In the genomic region with DNA sequence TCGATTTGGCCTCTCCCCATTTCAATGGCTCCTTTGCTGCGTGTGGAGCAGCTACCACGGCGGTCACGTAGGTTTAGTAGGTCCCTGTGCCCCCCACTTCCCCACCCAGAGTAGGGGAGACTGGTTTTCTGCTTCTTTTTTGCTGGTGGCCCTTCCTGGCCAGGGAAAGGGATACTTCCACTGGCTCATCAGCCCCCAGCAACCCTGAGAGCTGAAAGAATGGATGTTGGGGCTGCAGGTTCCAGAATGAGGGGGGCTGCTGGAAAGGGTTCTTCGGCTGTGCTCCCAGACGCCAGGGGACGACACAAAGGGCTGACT, we compare ENCODE assay signal across 10 cellular contexts.
DNase-seq lines count a peak whose midpoint lies in the region; ATAC-seq and TF ChIP-seq lines count a peak whose summit lies in the region.
"Had no signal": no experiment of that assay in that cellular context is flagged by ENCODE, and none has a peak within 500 bp of the region (broad histone marks: within the 10 kb centered on the region; RNA-seq: fewer than 3 reads in every experiment).

No MANE protein-coding gene starts in this region.

- no peak for TF ChIP-seq CTCF in 22Rv1 (IDR thresholded peaks at IDR 0.05)
- 0 out of 2 replicates have a peak, but pooled peaks have one; percentile 36 for TF ChIP-seq CTCF in HEK293 (tag by site-specific recombination; IDR thresholded peaks at IDR 0.05)
- no peak for TF ChIP-seq CTCF in MCF 10A (IDR thresholded peaks at IDR 0.05; ENCODE audit: unreplicated experiment)
- no peak for TF ChIP-seq CTCF in MM.1S (IDR thresholded peaks at IDR 0.05; ENCODE audit: low read length)

- peaks cover 34% of the 10 kb centered on the region for H3F3A ChIP-seq in MM.1S (ENCODE audit: insufficient read depth, low read length)

- H3K36me3 Mint-ChIP-seq in MCF 10A (ENCODE audit: insufficient read depth, unreplicated experiment): peaks cover 36% of the 10 kb centered on the region

- no peaks in the 10 kb centered on the region for H4K20me1 ChIP-seq in MM.1S (ENCODE audit: insufficient read depth, low read length)

- no TSS peak for BruUV-seq in MCF 10A (replicated peaks; lab: Mats Ljungman, UMichigan)

- peak overlapping the region; percentile 98 for H3K27ac Mint-ChIP-seq in MCF 10A (ENCODE audit: low read depth, unreplicated experiment)

- H3K79me2 ChIP-seq in MM.1S (ENCODE audit: low read length): peaks cover 60% of the 10 kb centered on the region

- CTCF ChIA-PET in HEK293 (lab: Yijun Ruan, JAX) (interaction anchor here (3.1 kb wide), 1 partner anchor 49 kb away, joined by 15 read pairs; no protein-coding TSS in a partner anchor), MCF 10A (lab: Yijun Ruan, JAX) (interaction anchor here (0.6 to 6.9 kb wide), 7 partner anchors 11 to 1235 kb away, joined by 3 to 47 read pairs (median 4); no protein-coding TSS in a partner anchor)

- DNase-seq in MCF 10A (ENCODE audit: unreplicated experiment) (no peak), MM.1S (no peak), NCI-H774 (lab: John Stamatoyannopoulos, UW) (no peak), NCI-H1417 (lab: John Stamatoyannopoulos, UW) (no peak)
- DNase-seq: DMS79, NCI-H2227 treated with DMSO at 0.1 percent for 48 hours had no signal

- intact Hi-C loops in MCF 10A (cut with micrococcal nuclease): loop anchor here (1.0 kb wide), 1 partner anchor 9 kb away; no protein-coding TSS in a partner anchor

- no peaks in the 10 kb centered on the region for H3K9me2 ChIP-seq in MM.1S (replicated peaks; ENCODE audit: insufficient read depth, low read length)

- peaks cover 28% of the 10 kb centered on the region for H3K4me1 Mint-ChIP-seq in MCF 10A (ENCODE audit: insufficient read depth, unreplicated experiment)

- H3K4me1 ChIP-seq in HEK293 (ENCODE audit: control insufficient read depth, insufficient read depth, low read length) (peaks cover 16% of the 10 kb centered on the region), mucosa of stomach (ENCODE audit: control insufficient read depth, insufficient read depth, low read length) (peaks cover 76% of the 10 kb centered on the region), MM.1S (ENCODE audit: low read length) (peaks cover 42% of the 10 kb centered on the region)

- H3K4me3 ChIP-seq in HEK293 (ENCODE audit: low read depth, low read length): no peak overlapping the region
- H3K4me3 ChIP-seq in mucosa of stomach (ENCODE audit: low read length): peak overlapping the region; percentile 71
- H3K4me3 ChIP-seq in MM.1S (ENCODE audit: low read length): no peak overlapping the region

- H2AFZ ChIP-seq in MM.1S (ENCODE audit: low read length): no peak overlapping the region

- H3K36me3 ChIP-seq in HEK293 (ENCODE audit: control insufficient read depth in 2 of 2, insufficient read depth in 1 of 2, low read length in 2 of 2) (no peaks in the 10 kb centered on the region), mucosa of stomach (ENCODE audit: control insufficient read depth, insufficient read depth, low read length) (peaks cover 3% of the 10 kb centered on the region), MM.1S (replicated peaks; ENCODE audit: insufficient read depth, low read length) (no peaks in the 10 kb centered on the region)

- H3K9me3 ChIP-seq in HEK293 (ENCODE audit: control insufficient read depth, insufficient read depth, low read depth, low read length): no peaks in the 10 kb centered on the region
- H3K9me3 ChIP-seq in mucosa of stomach (ENCODE audit: control insufficient read depth, low read length): no peaks in the 10 kb centered on the region
- H3K9me3 ChIP-seq in MM.1S (replicated peaks; ENCODE audit: insufficient read depth, low read length): no peaks in the 10 kb centered on the region

- POLR2A ChIA-PET in HEK293 (lab: Yijun Ruan, JAX) (interaction anchor here (1.7 to 6.2 kb wide), 3 partner anchors 14 to 19 kb away, joined by 5 to 42 read pairs (median 30); no protein-coding TSS in a partner anchor), MCF 10A (lab: Yijun Ruan, JAX) (interaction anchor here (1.1 to 25.5 kb wide), 9 partner anchors 11 to 586 kb away, joined by 3 to 1278 read pairs (median 160); partner anchors contain the start of gene GTSE1)

- H3K4me2 ChIP-seq in MM.1S (ENCODE audit: low read depth, low read length): no peak overlapping the region

- H3K4me3 Mint-ChIP-seq in MCF 10A (ENCODE audit: unreplicated experiment): peak overlapping the region; percentile 81

- H3K9me3 Mint-ChIP-seq in MCF 10A (ENCODE audit: unreplicated experiment): no peaks in the 10 kb centered on the region

- ATAC-seq in GM19397 (IDR thresholded peaks at IDR 0.05; ENCODE audit: unreplicated experiment): no peak

- H3K27me3 ChIP-seq in mucosa of stomach (ENCODE audit: control insufficient read depth, insufficient read depth, low read length) (no peaks in the 10 kb centered on the region), MM.1S (replicated peaks; ENCODE audit: insufficient read depth, low read length) (no peaks in the 10 kb centered on the region)

- H3K9ac ChIP-seq in mucosa of stomach (ENCODE audit: low read length) (peak overlapping the region; percentile 80), MM.1S (ENCODE audit: low read length) (no peak overlapping the region)

- no peaks in the 10 kb centered on the region for H3K27me3 Mint-ChIP-seq in MCF 10A (ENCODE audit: insufficient read depth, unreplicated experiment)

- H3K27ac ChIP-seq in 22Rv1 (peak overlapping the region; percentile 100), HEK293 (ENCODE audit: extremely low read depth, low read depth, low read length) (no peak overlapping the region), MM.1S (ENCODE audit: low read length) (no peak overlapping the region)

TF ChIP-seq in HEK293, 187 proteins besides CTCF, POLR2A, EP300 and RAD21:
- 0 out of 2 replicates have a peak, but pooled peaks have one; percentile 17 for TF ChIP-seq ZBTB48 (tag by site-specific recombination; IDR thresholded peaks at IDR 0.05)
- TF ChIP-seq GLIS2 (tag by site-specific recombination; IDR thresholded peaks at IDR 0.05): peak; percentile 46; the same call in 1 of the 2 replicates
- TF ChIP-seq, protein P1, sequence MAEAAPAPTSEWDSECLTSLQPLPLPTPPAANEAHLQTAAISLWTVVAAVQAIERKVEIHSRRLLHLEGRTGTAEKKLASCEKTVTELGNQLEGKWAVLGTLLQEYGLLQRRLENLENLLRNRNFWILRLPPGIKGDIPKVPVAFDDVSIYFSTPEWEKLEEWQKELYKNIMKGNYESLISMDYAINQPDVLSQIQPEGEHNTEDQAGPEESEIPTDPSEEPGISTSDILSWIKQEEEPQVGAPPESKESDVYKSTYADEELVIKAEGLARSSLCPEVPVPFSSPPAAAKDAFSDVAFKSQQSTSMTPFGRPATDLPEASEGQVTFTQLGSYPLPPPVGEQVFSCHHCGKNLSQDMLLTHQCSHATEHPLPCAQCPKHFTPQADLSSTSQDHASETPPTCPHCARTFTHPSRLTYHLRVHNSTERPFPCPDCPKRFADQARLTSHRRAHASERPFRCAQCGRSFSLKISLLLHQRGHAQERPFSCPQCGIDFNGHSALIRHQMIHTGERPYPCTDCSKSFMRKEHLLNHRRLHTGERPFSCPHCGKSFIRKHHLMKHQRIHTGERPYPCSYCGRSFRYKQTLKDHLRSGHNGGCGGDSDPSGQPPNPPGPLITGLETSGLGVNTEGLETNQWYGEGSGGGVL (tag by site-specific recombination; IDR thresholded peaks at IDR 0.05): peak; percentile 82
- TF ChIP-seq, protein P2, sequence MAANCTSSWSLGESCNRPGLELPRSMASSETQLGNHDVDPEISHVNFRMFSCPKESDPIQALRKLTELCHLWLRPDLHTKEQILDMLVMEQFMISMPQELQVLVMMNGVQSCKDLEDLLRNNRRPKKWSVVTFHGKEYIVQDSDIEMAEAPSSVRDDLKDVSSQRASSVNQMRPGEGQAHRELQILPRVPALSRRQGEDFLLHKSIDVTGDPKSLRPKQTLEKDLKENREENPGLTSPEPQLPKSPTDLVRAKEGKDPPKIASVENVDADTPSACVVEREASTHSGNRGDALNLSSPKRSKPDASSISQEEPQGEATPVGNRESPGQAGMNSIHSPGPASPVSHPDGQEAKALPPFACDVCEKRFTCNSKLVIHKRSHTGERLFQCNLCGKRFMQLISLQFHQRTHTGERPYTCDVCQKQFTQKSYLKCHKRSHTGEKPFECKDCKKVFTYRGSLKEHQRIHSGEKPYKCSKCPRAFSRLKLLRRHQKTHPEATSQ (tag by site-specific recombination; IDR thresholded peaks at IDR 0.05): no peak
